In the genomic region with DNA sequence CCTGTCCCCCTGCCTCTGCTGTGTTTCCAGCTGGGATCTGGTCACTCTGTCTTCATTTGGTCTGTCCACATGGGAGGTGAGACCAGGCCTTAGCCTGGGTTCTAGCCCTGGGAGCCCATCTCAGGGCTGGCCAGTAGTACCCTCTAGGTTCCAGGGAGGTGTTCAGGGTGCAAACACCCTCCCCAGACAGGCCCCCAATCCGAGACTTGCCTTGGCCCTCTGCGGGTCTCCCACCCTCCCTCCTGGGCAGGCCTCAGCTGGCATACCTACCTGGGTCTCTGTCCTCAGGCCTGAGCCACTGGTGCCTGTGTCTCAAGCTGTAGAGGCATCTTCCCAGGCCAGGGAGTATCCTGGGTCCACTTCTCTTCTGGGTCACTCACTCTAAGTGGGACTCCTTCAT, we compare ENCODE assay signal across 1 cellular context.
TF ChIP-seq lines count a peak whose summit lies in the region.

No MANE protein-coding gene starts in this region.

TF ChIP-seq in HCT116, 20 proteins besides CTCF, POLR2A, EP300 and RAD21 (continued from another document):
- no peak for TF ChIP-seq CEBPB (IDR thresholded peaks at IDR 0.05; ENCODE audit: low read depth)
- TF ChIP-seq, protein P1, sequence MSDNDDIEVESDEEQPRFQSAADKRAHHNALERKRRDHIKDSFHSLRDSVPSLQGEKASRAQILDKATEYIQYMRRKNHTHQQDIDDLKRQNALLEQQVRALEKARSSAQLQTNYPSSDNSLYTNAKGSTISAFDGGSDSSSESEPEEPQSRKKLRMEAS (IDR thresholded peaks at IDR 0.05): no peak
- TF ChIP-seq, protein P2, sequence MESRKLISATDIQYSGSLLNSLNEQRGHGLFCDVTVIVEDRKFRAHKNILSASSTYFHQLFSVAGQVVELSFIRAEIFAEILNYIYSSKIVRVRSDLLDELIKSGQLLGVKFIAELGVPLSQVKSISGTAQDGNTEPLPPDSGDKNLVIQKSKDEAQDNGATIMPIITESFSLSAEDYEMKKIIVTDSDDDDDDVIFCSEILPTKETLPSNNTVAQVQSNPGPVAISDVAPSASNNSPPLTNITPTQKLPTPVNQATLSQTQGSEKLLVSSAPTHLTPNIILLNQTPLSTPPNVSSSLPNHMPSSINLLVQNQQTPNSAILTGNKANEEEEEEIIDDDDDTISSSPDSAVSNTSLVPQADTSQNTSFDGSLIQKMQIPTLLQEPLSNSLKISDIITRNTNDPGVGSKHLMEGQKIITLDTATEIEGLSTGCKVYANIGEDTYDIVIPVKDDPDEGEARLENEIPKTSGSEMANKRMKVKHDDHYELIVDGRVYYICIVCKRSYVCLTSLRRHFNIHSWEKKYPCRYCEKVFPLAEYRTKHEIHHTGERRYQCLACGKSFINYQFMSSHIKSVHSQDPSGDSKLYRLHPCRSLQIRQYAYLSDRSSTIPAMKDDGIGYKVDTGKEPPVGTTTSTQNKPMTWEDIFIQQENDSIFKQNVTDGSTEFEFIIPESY (IDR thresholded peaks at IDR 0.05; ENCODE audit: extremely low read depth, insufficient replicate concordance, low read length): no peak
- TF ChIP-seq, protein P3, sequence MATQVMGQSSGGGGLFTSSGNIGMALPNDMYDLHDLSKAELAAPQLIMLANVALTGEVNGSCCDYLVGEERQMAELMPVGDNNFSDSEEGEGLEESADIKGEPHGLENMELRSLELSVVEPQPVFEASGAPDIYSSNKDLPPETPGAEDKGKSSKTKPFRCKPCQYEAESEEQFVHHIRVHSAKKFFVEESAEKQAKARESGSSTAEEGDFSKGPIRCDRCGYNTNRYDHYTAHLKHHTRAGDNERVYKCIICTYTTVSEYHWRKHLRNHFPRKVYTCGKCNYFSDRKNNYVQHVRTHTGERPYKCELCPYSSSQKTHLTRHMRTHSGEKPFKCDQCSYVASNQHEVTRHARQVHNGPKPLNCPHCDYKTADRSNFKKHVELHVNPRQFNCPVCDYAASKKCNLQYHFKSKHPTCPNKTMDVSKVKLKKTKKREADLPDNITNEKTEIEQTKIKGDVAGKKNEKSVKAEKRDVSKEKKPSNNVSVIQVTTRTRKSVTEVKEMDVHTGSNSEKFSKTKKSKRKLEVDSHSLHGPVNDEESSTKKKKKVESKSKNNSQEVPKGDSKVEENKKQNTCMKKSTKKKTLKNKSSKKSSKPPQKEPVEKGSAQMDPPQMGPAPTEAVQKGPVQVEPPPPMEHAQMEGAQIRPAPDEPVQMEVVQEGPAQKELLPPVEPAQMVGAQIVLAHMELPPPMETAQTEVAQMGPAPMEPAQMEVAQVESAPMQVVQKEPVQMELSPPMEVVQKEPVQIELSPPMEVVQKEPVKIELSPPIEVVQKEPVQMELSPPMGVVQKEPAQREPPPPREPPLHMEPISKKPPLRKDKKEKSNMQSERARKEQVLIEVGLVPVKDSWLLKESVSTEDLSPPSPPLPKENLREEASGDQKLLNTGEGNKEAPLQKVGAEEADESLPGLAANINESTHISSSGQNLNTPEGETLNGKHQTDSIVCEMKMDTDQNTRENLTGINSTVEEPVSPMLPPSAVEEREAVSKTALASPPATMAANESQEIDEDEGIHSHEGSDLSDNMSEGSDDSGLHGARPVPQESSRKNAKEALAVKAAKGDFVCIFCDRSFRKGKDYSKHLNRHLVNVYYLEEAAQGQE (IDR thresholded peaks at IDR 0.05; ENCODE audit: low read depth): no peak
- no peak for TF ChIP-seq POLR2AphosphoS5 (IDR thresholded peaks at IDR 0.05; ENCODE audit: low read depth, low read length)
- TF ChIP-seq YY1 (IDR thresholded peaks at IDR 0.05; ENCODE audit: extremely low read depth, insufficient replicate concordance, low read depth, low read length): no peak
- TF ChIP-seq EZH2 (IDR thresholded peaks at IDR 0.05): no peak
- no peak for TF ChIP-seq ZFX (IDR thresholded peaks at IDR 0.05)
- no peak for TF ChIP-seq JUND (IDR thresholded peaks at IDR 0.05)
- no peak for TF ChIP-seq ELF1 (IDR thresholded peaks at IDR 0.05; ENCODE audit: borderline replicate concordance, low read depth)
- no peak for TF ChIP-seq SRF (IDR thresholded peaks at IDR 0.05; ENCODE audit: low read depth)
- TF ChIP-seq TCF7L2 (IDR thresholded peaks at IDR 0.05; ENCODE audit: borderline replicate concordance, extremely low read depth, insufficient read depth, insufficient read length): no peak
- TF ChIP-seq EGR1 (IDR thresholded peaks at IDR 0.05; ENCODE audit: low read depth): no peak
- no peak for TF ChIP-seq SP1 (IDR thresholded peaks at IDR 0.05; ENCODE audit: low read depth)
